Comparison of ENCODE assay signal across 8 cellular contexts in genomic region chr11:76209956-76210885, GRCh38. TPM values are rescaled to one million over a fixed set of nuclear protein-coding genes. Genes with fewer than 3 reads are reported as not detected.
A peak's percentile ranks its signal among the peaks of the same experiment; 100 is the strongest.
DNase-seq lines count a peak whose midpoint lies in the region; TF ChIP-seq lines count a peak whose summit lies in the region.

No MANE protein-coding gene starts in this region.

- H3K9me3 ChIP-seq in BLaER1 (no peaks in the 10 kb centered on the region), SU-DHL-6 (ENCODE audit: insufficient read depth, low read length) (no peaks in the 10 kb centered on the region), duodenal mucosa (ENCODE audit: control insufficient read depth in 1 of 2, low read length in 2 of 2) (no peaks in the 10 kb centered on the region)

- no peaks in the 10 kb centered on the region for H3F3A ChIP-seq in SU-DHL-6 (ENCODE audit: insufficient read depth)

- H3K4me3 Mint-ChIP-seq in type B pancreatic cell, result peak overlapping the region; percentile 66

- no peak overlapping the region for H2AFZ ChIP-seq in SU-DHL-6 (ENCODE audit: low read depth, low read length, severe bottlenecking)

- no peaks in the 10 kb centered on the region for H3K9me2 ChIP-seq in SU-DHL-6 (replicated peaks; ENCODE audit: insufficient read depth, low read length)

- H3K4me3 ChIP-seq in BLaER1 (peak overlapping the region; percentile 69), HFF-Myc (replicated peaks; ENCODE audit: low read depth, low read length) (peak overlapping the region; percentile 52), SU-DHL-6 (ENCODE audit: insufficient read depth, low read length, poor library complexity, severe bottlenecking) (no peak overlapping the region), duodenal mucosa (ENCODE audit: low read depth in 1 of 2, low read length in 2 of 2) (peak overlapping the region; percentile 22 to 74)

- H4K20me1 ChIP-seq in BLaER1 (peaks cover 66% of the 10 kb centered on the region), SU-DHL-6 (ENCODE audit: low read depth, low read length) (no peaks in the 10 kb centered on the region)

- no peaks in the 10 kb centered on the region for H3K79me2 ChIP-seq in SU-DHL-6 (ENCODE audit: insufficient read depth, low read length)

- no peak overlapping the region for H3K9ac ChIP-seq in BLaER1
- H3K9ac ChIP-seq in SU-DHL-6 (ENCODE audit: low read length), result no peak overlapping the region
- peak overlapping the region in 1 of 2 donors; percentile 25 for H3K9ac ChIP-seq in duodenal mucosa (ENCODE audit: low read depth in 1 of 2, low read length in 2 of 2)

- peak overlapping the region; percentile 92 for H3K4me2 ChIP-seq in BLaER1
- peak overlapping the region; percentile 7 for H3K4me2 ChIP-seq in SU-DHL-6 (ENCODE audit: low read depth, low read length, poor library complexity, severe bottlenecking)

- H3K36me3 Mint-ChIP-seq in type B pancreatic cell, result no peaks in the 10 kb centered on the region

- no peak for DNase-seq in HFF-Myc (ENCODE audit: extremely low read depth, low read depth)
- peak; percentile 76 to 83 for DNase-seq in lung microvascular endothelial cell (ENCODE audit: low read depth in 2 of 2)
- DNase-seq in type B pancreatic cell (ENCODE audit: extremely low spot score, unreplicated experiment), result no peak
- DNase-seq in cerebellum (ENCODE audit: low spot score), result no peak
- no peak for DNase-seq in T-helper 1 cell

- no peak overlapping the region for H3K27ac Mint-ChIP-seq in type B pancreatic cell

- H3K4me1 Mint-ChIP-seq in type B pancreatic cell (ENCODE audit: unreplicated experiment), result peaks cover 15% of the 10 kb centered on the region

- TF ChIP-seq CTCF in HFF-Myc (IDR thresholded peaks at IDR 0.05; ENCODE audit: low read depth, low read length, missing control alignments) (no peak), SU-DHL-6 (IDR thresholded peaks at IDR 0.05; ENCODE audit: insufficient read depth, low read length, poor library complexity, severe bottlenecking) (no peak), type B pancreatic cell (conservative IDR thresholded peaks at IDR 0.05) (no peak)

- peaks cover 61% of the 10 kb centered on the region for H3K4me1 ChIP-seq in BLaER1
- peaks cover 24 to 38% of the 10 kb centered on the region in 2 donors for H3K4me1 ChIP-seq in duodenal mucosa (ENCODE audit: control insufficient read depth in 1 of 2, insufficient read depth in 2 of 2, low read length in 2 of 2)

- H3K27me3 Mint-ChIP-seq in type B pancreatic cell, result peaks cover 50% of the 10 kb centered on the region

- H3K27ac ChIP-seq in BLaER1 (no peak overlapping the region), SU-DHL-6 (ENCODE audit: low read depth, low read length) (no peak overlapping the region), duodenal mucosa (ENCODE audit: low read depth, low read length) (no peak overlapping the region)

- H3K27me3 ChIP-seq in BLaER1 (peaks cover 92% of the 10 kb centered on the region), SU-DHL-6 (ENCODE audit: low read length) (no peaks in the 10 kb centered on the region), duodenal mucosa (ENCODE audit: control insufficient read depth in 1 of 2, insufficient read depth in 2 of 2, low read length in 2 of 2) (peaks cover 30 to 44% of the 10 kb centered on the region in 2 donors)

- H3K9me3 Mint-ChIP-seq in type B pancreatic cell, result no peaks in the 10 kb centered on the region

- H3K36me3 ChIP-seq in BLaER1 (no peaks in the 10 kb centered on the region), SU-DHL-6 (ENCODE audit: low read length) (no peaks in the 10 kb centered on the region), duodenal mucosa (ENCODE audit: control insufficient read depth in 1 of 2, insufficient read depth in 2 of 2, low read length in 2 of 2) (no peaks in the 10 kb centered on the region)

RNA-seq across cellular contexts. Expression of gene WNT11, which starts 3.9 kb away (rescaled TPM):
- total RNA-seq in lung microvascular endothelial cell (0.40 TPM in 1 of 2 replicates, not detected in the other), type B pancreatic cell (ENCODE audit: low replicate concordance) (18.2 and 25.9 TPM in 2 replicates), cerebellum (11.0 TPM)

Comparison
In these comparisons a context has a peak if more than half of its experiments do, and no peak if none do; other contexts are left out.
1. DNase-seq: peak in lung microvascular endothelial cell (2 of 2); none in HFF-Myc (single experiment), type B pancreatic cell (single experiment), cerebellum (single experiment) and T-helper 1 cell (0 of 5).